Comparison of ENCODE assay signal across 1 cellular context in genomic region chr4:85726555-85726954, GRCh38.
TF ChIP-seq lines count a peak whose summit lies in the region.

No MANE protein-coding gene starts in this region.

TF ChIP-seq in HepG2, 621 proteins besides CTCF, POLR2A, EP300 and RAD21 (continued from another document):
- no peak for TF ChIP-seq TMF1 (CRISPR knock-in tag; IDR thresholded peaks at IDR 0.05; ENCODE audit: low read depth)
- no peak for TF ChIP-seq TCF12 (IDR thresholded peaks at IDR 0.05)
- no peak for TF ChIP-seq TCF12 (CRISPR knock-in tag; IDR thresholded peaks at IDR 0.05)
- no peak for TF ChIP-seq GMEB2 (CRISPR knock-in tag; IDR thresholded peaks at IDR 0.05; ENCODE audit: low read depth)
- no peak for TF ChIP-seq DPF2 (CRISPR knock-in tag; IDR thresholded peaks at IDR 0.05; ENCODE audit: borderline replicate concordance, low read depth)
- no peak for TF ChIP-seq SUZ12 (IDR thresholded peaks at IDR 0.05; ENCODE audit: low read depth, low read length)
- no peak for TF ChIP-seq ZNF790 (CRISPR knock-in tag; IDR thresholded peaks at IDR 0.05; ENCODE audit: borderline replicate concordance)
- no peak for TF ChIP-seq ZSCAN31 (CRISPR knock-in tag; IDR thresholded peaks at IDR 0.05; ENCODE audit: low read depth)
- TF ChIP-seq MTA3 (CRISPR knock-in tag; IDR thresholded peaks at IDR 0.05), result no peak
- no peak for TF ChIP-seq MYC (CRISPR knock-in tag; IDR thresholded peaks at IDR 0.05; ENCODE audit: borderline replicate concordance)
